7 cellular contexts compared by ENCODE assay signal in the genomic region with DNA sequence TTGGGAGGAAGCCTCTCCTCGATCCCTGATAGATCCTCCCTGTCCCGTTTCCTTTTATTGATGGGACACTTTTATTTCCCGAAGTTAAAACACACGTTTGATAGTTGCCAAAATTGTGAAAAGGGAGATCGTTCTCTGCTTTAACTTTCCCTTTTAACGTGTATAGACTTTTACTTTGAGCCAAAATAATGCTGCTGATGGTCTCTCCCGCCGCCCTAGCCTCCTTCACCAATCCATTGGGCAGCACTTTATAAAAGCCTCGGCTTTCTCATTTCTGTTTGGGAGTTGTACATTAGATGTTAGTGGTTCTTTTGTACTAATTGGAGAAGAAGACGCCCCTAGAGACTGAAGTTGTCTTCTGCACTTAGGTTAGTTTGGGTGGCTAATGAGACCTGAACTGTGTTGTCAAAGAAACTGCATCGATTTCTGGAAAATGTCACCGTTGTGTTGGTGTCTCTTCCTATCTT. TPM values are rescaled to one million over a fixed set of nuclear protein-coding genes. Genes with fewer than 3 reads are reported as not detected.
A peak's percentile ranks its signal among the peaks of the same experiment; 100 is the strongest.
DNase-seq lines count a peak whose midpoint lies in the region; ATAC-seq and TF ChIP-seq lines count a peak whose summit lies in the region.

No MANE protein-coding gene starts in this region.

- H3K36me3 ChIP-seq in transverse colon = no peaks in the 10 kb centered on the region

- in situ Hi-C loops in transverse colon (cut with MboI; ENCODE audit: low pct_ligation_motif_present in 1 of 4, low pct_unique_long_range_greater_than_20kb in 1 of 4, low sequenced_read_pairs in 3 of 4) = no loop called here

- ATAC-seq in GM21447 (IDR thresholded peaks at IDR 0.05; ENCODE audit: unreplicated experiment) = no peak

- TF ChIP-seq POLR2A in transverse colon (IDR thresholded peaks at IDR 0.05) (no peak), erythroblast (IDR thresholded peaks at IDR 0.05; ENCODE audit: low read length) (no peak)

- H3K27me3 Mint-ChIP-seq in MCF 10A (ENCODE audit: insufficient read depth, unreplicated experiment) = no peaks in the 10 kb centered on the region

- H3K27ac ChIP-seq in transverse colon = peak overlapping the region; percentile 93 to 98 (median 95)

- TF ChIP-seq EP300 in transverse colon (IDR thresholded peaks at IDR 0.05; ENCODE audit: low read depth) = no peak

- DNase-seq in GM12865 (ENCODE audit: low read depth) (peak; percentile 41), NAMALWA (ENCODE audit: low spot score) (peak; percentile 70), MCF 10A (ENCODE audit: unreplicated experiment) (peak; percentile 16), medulla oblongata (ENCODE audit: extremely low spot score) (peak; percentile 63), transverse colon (no peak), erythroblast (lab: John Stamatoyannopoulos, UW) (no peak)

- no peaks in the 10 kb centered on the region for H3K36me3 Mint-ChIP-seq in MCF 10A (ENCODE audit: insufficient read depth, unreplicated experiment)

- H3K4me1 Mint-ChIP-seq in MCF 10A (ENCODE audit: insufficient read depth, unreplicated experiment) = peaks cover 8% of the 10 kb centered on the region

- TF ChIP-seq CTCF in GM12865 (IDR thresholded peaks at IDR 0.05; ENCODE audit: insufficient read depth, low read depth, low read length, missing control alignments) (no peak), MCF 10A (IDR thresholded peaks at IDR 0.05; ENCODE audit: unreplicated experiment) (no peak), transverse colon (IDR thresholded peaks at IDR 0.05) (peak in 3 of 5 experiments; percentile 2 to 27 (median 11))

- POLR2A ChIA-PET in MCF 10A (lab: Yijun Ruan, JAX) = interaction anchor here (2.6 kb wide), 1 partner anchor 53 kb away, joined by 9 read pairs; no protein-coding TSS in a partner anchor

- no peaks in the 10 kb centered on the region for H3K9me3 Mint-ChIP-seq in MCF 10A (ENCODE audit: unreplicated experiment)

- intact Hi-C loops in MCF 10A (cut with micrococcal nuclease) (loop anchor here (5.0 to 10.0 kb wide), 3 partner anchors 207 to 884 kb away; no protein-coding TSS in a partner anchor), transverse colon (cut with DNase I; ENCODE audit: low total_unique reads) (loop anchor here (10.0 kb wide), 1 partner anchor 1137 kb away; no protein-coding TSS in a partner anchor)

- no peaks in the 10 kb centered on the region for H3K9me3 ChIP-seq in transverse colon

- H3K27me3 ChIP-seq in transverse colon = no peaks in the 10 kb centered on the region

- 2 to 7% methylated on average over 12 of the region's 12 CpGs for WGBS in transverse colon (ENCODE audit: low coverage in 1 of 2), 2 donors

- H3K4me3 ChIP-seq in GM12865 (ENCODE audit: low read depth, low read length) (peak overlapping the region; percentile 75), transverse colon (peak overlapping the region; percentile 68 to 96 (median 74))

- no TSS peak for BruUV-seq in MCF 10A (replicated peaks; lab: Mats Ljungman, UMichigan)

- peak overlapping the region; percentile 85 for H3K4me3 Mint-ChIP-seq in MCF 10A (ENCODE audit: unreplicated experiment)

- CTCF ChIA-PET in MCF 10A (lab: Yijun Ruan, JAX) = interaction anchor here (0.6 kb wide), 1 partner anchor 1137 kb away, joined by 3 read pairs; no protein-coding TSS in a partner anchor

- H3K4me1 ChIP-seq in transverse colon = peaks cover 0 to 29% (median 12%) of the 10 kb centered on the region in 4 donors

- peak overlapping the region; percentile 61 for H3K27ac Mint-ChIP-seq in MCF 10A (ENCODE audit: low read depth, unreplicated experiment)

RNA-seq across cellular contexts. Expression of gene TMTC2, which starts 1.4 kb away (rescaled TPM):
- 1.7 and 2.0 TPM in 2 replicates for total RNA-seq in MCF 10A (2022)
- 10 to 100 TPM; 11.3 to 19.8 (median 17.1) TPM for total RNA-seq in transverse colon

Comparison
In these comparisons a context has a peak if more than half of its experiments do, and no peak if none do; other contexts are left out.
1. DNase-seq: peak in GM12865 (single experiment), NAMALWA (single experiment), MCF 10A (single experiment) and medulla oblongata (single experiment); none in transverse colon (single experiment) and erythroblast (0 of 2).
2. CTCF ChIP-seq: peak in transverse colon (3 of 5); none in GM12865 (single experiment) and MCF 10A (single experiment).